8 cellular contexts compared by ENCODE assay signal in genomic region chr1:66503841-66504470, GRCh38. TPM values are rescaled to one million over a fixed set of nuclear protein-coding genes. Genes with fewer than 3 reads are reported as not detected.
DNase-seq lines count a peak whose midpoint lies in the region; ATAC-seq and TF ChIP-seq lines count a peak whose summit lies in the region.

No MANE protein-coding gene starts in this region.

- H3K27ac Mint-ChIP-seq in activated naive CD8-positive, alpha-beta T cell treated with anti-CD3 and anti-CD28 coated beads, Interleukin-2, amount 50 U/mL, for 24 hours, result no peak overlapping the region

- peak; percentile 69 for TF ChIP-seq CTCF in smooth muscle cell (IDR thresholded peaks at IDR 0.05; ENCODE audit: borderline replicate concordance, insufficient read depth, poor library complexity, severe bottlenecking)

- H3K27me3 ChIP-seq in smooth muscle cell (ENCODE audit: low read depth), result no peaks in the 10 kb centered on the region

- H3K27me3 Mint-ChIP-seq in activated naive CD8-positive, alpha-beta T cell treated with anti-CD3 and anti-CD28 coated beads, Interleukin-2, amount 50 U/mL, for 24 hours, result peaks cover 16% of the 10 kb centered on the region

- ATAC-seq in GM19452 (IDR thresholded peaks at IDR 0.05; ENCODE audit: unreplicated experiment), result peak; percentile 74
- ATAC-seq in HG03520 (IDR thresholded peaks at IDR 0.05; ENCODE audit: unreplicated experiment), result peak; percentile 93
- peak; percentile 73 for ATAC-seq in activated naive CD8-positive, alpha-beta T cell treated with anti-CD3 and anti-CD28 coated beads, Interleukin-2, amount 50 U/mL, for 24 hours
- ATAC-seq in left ventricle myocardium superior, result peak; percentile 79

- H3K36me3 Mint-ChIP-seq in activated naive CD8-positive, alpha-beta T cell treated with anti-CD3 and anti-CD28 coated beads, Interleukin-2, amount 50 U/mL, for 24 hours (ENCODE audit: low read depth), result no peaks in the 10 kb centered on the region

- no peaks in the 10 kb centered on the region for H3K9me3 ChIP-seq in smooth muscle cell (replicated peaks; ENCODE audit: low read depth)

- WGBS in smooth muscle cell (ENCODE audit: low lambda C conversion rate), result 58% methylated on average over 3 of the region's 3 CpGs

- H3K4me1 Mint-ChIP-seq in activated naive CD8-positive, alpha-beta T cell treated with anti-CD3 and anti-CD28 coated beads, Interleukin-2, amount 50 U/mL, for 24 hours, result no peaks in the 10 kb centered on the region

- H3K4me3 ChIP-seq in smooth muscle cell, result no peak overlapping the region

- no peaks in the 10 kb centered on the region for H4K20me1 ChIP-seq in smooth muscle cell (ENCODE audit: low read depth)

- no peak overlapping the region for H3K4me3 Mint-ChIP-seq in activated naive CD8-positive, alpha-beta T cell treated with anti-CD3 and anti-CD28 coated beads, Interleukin-2, amount 50 U/mL, for 24 hours

- H3K9me3 Mint-ChIP-seq in activated naive CD8-positive, alpha-beta T cell treated with anti-CD3 and anti-CD28 coated beads, Interleukin-2, amount 50 U/mL, for 24 hours, result no peaks in the 10 kb centered on the region

- peak; percentile 92 for DNase-seq in DMS53 (lab: John Stamatoyannopoulos, UW)
- DNase-seq in NCI-H748 treated with DMSO at 0.1 percent for 48 hours (lab: John Stamatoyannopoulos, UW), result peak; percentile 65
- DNase-seq in activated naive CD8-positive, alpha-beta T cell treated with anti-CD3 and anti-CD28 coated beads, Interleukin-2, amount 50 U/mL, for 24 hours, result peak; percentile 43
- peak; percentile 29 for DNase-seq in left ventricle myocardium superior
- DNase-seq in smooth muscle cell (lab: John Stamatoyannopoulos, UW; ENCODE audit: unreplicated experiment), result no peak
- no peak for DNase-seq in 8988T

- H3K9ac ChIP-seq in smooth muscle cell (ENCODE audit: low read depth), result no peak overlapping the region

- no peaks in the 10 kb centered on the region for H3K4me1 ChIP-seq in smooth muscle cell (ENCODE audit: low read depth)

- peak overlapping the region; percentile 3 for H2AFZ ChIP-seq in smooth muscle cell (ENCODE audit: low read depth)

- no peaks in the 10 kb centered on the region for H3K36me3 ChIP-seq in smooth muscle cell (ENCODE audit: low read depth)

- no peak overlapping the region for H3K27ac ChIP-seq in smooth muscle cell (ENCODE audit: low read depth)

- no peaks in the 10 kb centered on the region for H3F3A ChIP-seq in smooth muscle cell (ENCODE audit: low read depth)

- intact Hi-C loops in left ventricle myocardium superior (cut with micrococcal nuclease), result loop anchor here (5.0 kb wide), 1 partner anchor 247 kb away; no protein-coding TSS in a partner anchor

- no peaks in the 10 kb centered on the region for H3K79me2 ChIP-seq in smooth muscle cell (ENCODE audit: low read depth)

- no peak overlapping the region for H3K4me2 ChIP-seq in smooth muscle cell

RNA-seq across cellular contexts. Expression of gene SGIP1, which starts 30.0 kb away (rescaled TPM):
- total RNA-seq in left ventricle myocardium superior (2.9 TPM), smooth muscle cell (3.5 and 6.1 TPM in 2 replicates)
- polyA plus RNA-seq in smooth muscle cell, result 0.89 and 2.2 TPM in 2 replicates

Comparison
In these comparisons a context has a peak if more than half of its experiments do, and no peak if none do; other contexts are left out.
1. DNase-seq: peak in DMS53 (single experiment), NCI-H748 treated with DMSO at 0.1 percent for 48 hours (single experiment), activated naive CD8-positive, alpha-beta T cell treated with anti-CD3 and anti-CD28 coated beads, Interleukin-2, amount 50 U/mL, for 24 hours (single experiment) and left ventricle myocardium superior (single experiment); none in smooth muscle cell (single experiment) and 8988T (single experiment).
2. Peak in every context shown above with its lines, with median percentiles within 50 percentile points of each other: ATAC-seq.